24 cellular contexts compared by ENCODE assay signal in the genomic region with DNA sequence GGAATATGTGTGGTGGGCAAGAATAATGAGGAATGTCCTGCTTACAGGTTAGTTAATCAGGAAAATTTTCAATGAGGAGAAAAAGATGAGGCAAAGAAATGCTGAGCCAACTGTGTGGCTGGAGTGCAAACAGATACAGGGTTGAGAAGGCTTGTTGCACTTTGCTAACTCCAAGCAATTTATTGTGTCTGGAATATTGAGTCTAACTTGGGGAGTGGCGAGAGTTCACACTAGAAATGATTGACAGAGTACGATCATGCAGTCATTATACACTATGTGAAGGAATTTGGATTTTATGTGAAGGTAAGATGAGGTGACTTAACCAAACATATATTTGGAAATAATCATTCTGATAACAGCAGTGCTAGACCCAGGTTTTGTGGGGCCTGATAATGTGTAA.
"Had no signal": no experiment of that assay in that cellular context is flagged by ENCODE, and none has a peak within 500 bp of the region (broad histone marks: within the 10 kb centered on the region; RNA-seq: fewer than 3 reads in every experiment).

No MANE protein-coding gene starts in this region.

- H3K9me3 Mint-ChIP-seq: endodermal cell had no signal

- H3K27ac Mint-ChIP-seq: dendritic cell treated with granulocyte-macrophage colony-stimulating factor and Interleukin-4, amounts not matched to agents 40 ng/mL and 50 ng/mL, for 4 days; effector memory CD8-positive, alpha-beta T cell; endodermal cell had no signal

- H3K4me1 ChIP-seq: esophagus muscularis mucosa, esophagus squamous epithelium, foreskin keratinocyte, gastrocnemius medialis, gastroesophageal sphincter, heart left ventricle had no signal

- H3K4me1 Mint-ChIP-seq: endodermal cell had no signal

- H3K27ac ChIP-seq: coronary artery, dorsolateral prefrontal cortex, epithelial cell of prostate, esophagus muscularis mucosa, esophagus squamous epithelium, foreskin keratinocyte, gastrocnemius medialis, gastroesophageal sphincter, heart left ventricle, heart right ventricle had no signal

- H3K36me3 ChIP-seq: esophagus muscularis mucosa, esophagus squamous epithelium, gastrocnemius medialis, gastroesophageal sphincter, heart left ventricle, heart right ventricle had no signal

- H3K27me3 Mint-ChIP-seq: dendritic cell treated with granulocyte-macrophage colony-stimulating factor and Interleukin-4, amounts not matched to agents 40 ng/mL and 50 ng/mL, for 4 days had no signal

- DNase-seq: cortex of kidney; dermis blood vessel endothelial cell; dorsolateral prefrontal cortex; effector CD4-positive, alpha-beta T cell; effector CD8-positive, alpha-beta T cell; effector memory CD4-positive, alpha-beta T cell; effector memory CD8-positive, alpha-beta T cell; endodermal cell; erythroblast; esophagus squamous epithelium; foreskin fibroblast; foreskin keratinocyte; foreskin melanocyte; gastrocnemius medialis; glutamatergic neuron; head of caudate nucleus; heart left ventricle; heart right ventricle had no signal

- H3K27me3 ChIP-seq: esophagus muscularis mucosa, esophagus squamous epithelium, foreskin keratinocyte, gastrocnemius medialis, gastroesophageal sphincter, heart left ventricle had no signal

- H3K4me3 Mint-ChIP-seq: dendritic cell treated with granulocyte-macrophage colony-stimulating factor and Interleukin-4, amounts not matched to agents 40 ng/mL and 50 ng/mL, for 4 days; effector memory CD8-positive, alpha-beta T cell; endodermal cell had no signal

- ATAC-seq: effector memory CD8-positive, alpha-beta T cell; esophagus mucosa; foreskin keratinocyte; gastrocnemius medialis; gastroesophageal sphincter; heart left ventricle; heart right ventricle had no signal

- H3K9me3 ChIP-seq: esophagus muscularis mucosa, gastrocnemius medialis, gastroesophageal sphincter, heart left ventricle had no signal

- H3K4me3 ChIP-seq: coronary artery, dorsolateral prefrontal cortex, esophagus muscularis mucosa, esophagus squamous epithelium, gastrocnemius medialis, gastroesophageal sphincter, heart left ventricle, heart right ventricle had no signal
